1 cellular context compared by ENCODE assay signal in genomic region chr12:57039016-57039798, GRCh38.
TF ChIP-seq lines count a peak whose summit lies in the region.

No MANE protein-coding gene starts in this region.

TF ChIP-seq in K562, 482 proteins besides CTCF, POLR2A, EP300 and RAD21 (continued from another document):
- TF ChIP-seq ZBTB33 (CRISPR knock-in tag; IDR thresholded peaks at IDR 0.05) (no peak), TRIM24 (IDR thresholded peaks at IDR 0.05) (peak; percentile 77 to 87), ETV5 (CRISPR knock-in tag; IDR thresholded peaks at IDR 0.05; ENCODE audit: low read depth) (0 out of 2 replicates have a peak, but pooled peaks have one; percentile 19), KDM1A (IDR thresholded peaks at IDR 0.05) (peak; percentile 71 to 72; a peak in 3 of 4 replicates), ZBTB11 (CRISPR knock-in tag; IDR thresholded peaks at IDR 0.05) (peak in 1 of 3 experiments; percentile 45; a peak in 1 of 6 replicates), PML (IDR thresholded peaks at IDR 0.05; ENCODE audit: low read length) (peak; percentile 87), SPI1 (IDR thresholded peaks at IDR 0.05; ENCODE audit: borderline replicate concordance, low read depth, low read length) (peak; percentile 88), KLF13 (tag; IDR thresholded peaks at IDR 0.05; ENCODE audit: borderline replicate concordance, low read depth) (no peak), ZMIZ1 (IDR thresholded peaks at IDR 0.05; ENCODE audit: low read depth in 2 of 2, low read length in 2 of 2) (peak in 1 of 2 experiments; percentile 58; a peak in 1 of 4 replicates), GTF2B (IDR thresholded peaks at IDR 0.05; ENCODE audit: extremely low read depth, insufficient read length) (no peak), CTBP1 (IDR thresholded peaks at IDR 0.05; ENCODE audit: borderline replicate concordance) (peak; percentile 89), TCF3 (CRISPR knock-in tag; IDR thresholded peaks at IDR 0.05) (peak; percentile 95), NFYB (IDR thresholded peaks at IDR 0.05; ENCODE audit: extremely low read depth, insufficient read length) (no peak), CC2D1A (IDR thresholded peaks at IDR 0.05) (peak; percentile 74; the same call in 1 of the 2 replicates), POLR2G (IDR thresholded peaks at IDR 0.05; ENCODE audit: low read depth, low read length) (no peak), NFE2 (IDR thresholded peaks at IDR 0.05; ENCODE audit: low read depth) (peak; percentile 38; the same call in 1 of the 2 replicates), ATF1 (CRISPR knock-in tag; IDR thresholded peaks at IDR 0.05) (no peak), ATF1 (tag; IDR thresholded peaks at IDR 0.05) (no peak), ARID1B (IDR thresholded peaks at IDR 0.05) (peak; percentile 91), ZNF586 (CRISPR knock-in tag; conservative IDR thresholded peaks at IDR 0.05) (no peak), XRCC5 (IDR thresholded peaks at IDR 0.05; ENCODE audit: low read depth, low read length) (no peak), CBFA2T3 (IDR thresholded peaks at IDR 0.05) (peak; percentile 96), STAT5A (IDR thresholded peaks at IDR 0.05; ENCODE audit: borderline replicate concordance, low read length) (peak; percentile 72), NFIC (IDR thresholded peaks at IDR 0.05) (peak; percentile 85), SMARCA4 (IDR thresholded peaks at IDR 0.05) (peak; percentile 77; the same call in 1 of the 2 replicates), NCOA6 (IDR thresholded peaks at IDR 0.05) (no peak), ADNP (tag; IDR thresholded peaks at IDR 0.05) (0 out of 2 replicates have a peak, but pooled peaks have one; percentile 14), GTF2E2 (tag; IDR thresholded peaks at IDR 0.05) (no peak), HDAC1 (IDR thresholded peaks at IDR 0.05) (peak in 1 of 2 experiments; percentile 30; a peak in 1 of 4 replicates), POLR2AphosphoS5 (IDR thresholded peaks at IDR 0.05; ENCODE audit: control insufficient read depth, insufficient read depth, low read depth, low read length) (peak; percentile 47), FOSL1 (tag; conservative IDR thresholded peaks at IDR 0.05) (peak; percentile 55; the same call in 1 of the 2 replicates), ATF3 (IDR thresholded peaks at IDR 0.05) (no peak), ATF3 (CRISPR knock-in tag; conservative IDR thresholded peaks at IDR 0.05) (no peak), BHLHE40 (IDR thresholded peaks at IDR 0.05; ENCODE audit: low read length) (peak; percentile 85), HNRNPUL1 (IDR thresholded peaks at IDR 0.05; ENCODE audit: low read length) (no peak), ZNF174 (CRISPR knock-in tag; IDR thresholded peaks at IDR 0.05) (no peak), FOXM1 (IDR thresholded peaks at IDR 0.05; ENCODE audit: low read depth) (peak; percentile 56; the same call in 1 of the 2 replicates), FOXM1 (CRISPR knock-in tag; IDR thresholded peaks at IDR 0.05; ENCODE audit: low read depth) (no peak), EGR1 (conservative IDR thresholded peaks at IDR 0.05) (0 out of 2 replicates have a peak, but pooled peaks have one; percentile 3), CBFA2T2 (conservative IDR thresholded peaks at IDR 0.05) (peak; percentile 93), TGIF2 (CRISPR knock-in tag; IDR thresholded peaks at IDR 0.05) (no peak)
TF ChIP-seq in K562: peak in this region for 51.
